1 cellular context compared by ENCODE assay signal in genomic region chr2:150023044-150023443, GRCh38.
TF ChIP-seq lines count a peak whose summit lies in the region.

No MANE protein-coding gene starts in this region.

TF ChIP-seq in K562, 482 proteins besides CTCF, POLR2A, EP300 and RAD21 (continued from another document):
- no peak for TF ChIP-seq KLF1 (tag; IDR thresholded peaks at IDR 0.05)
- TF ChIP-seq, protein P1, sequence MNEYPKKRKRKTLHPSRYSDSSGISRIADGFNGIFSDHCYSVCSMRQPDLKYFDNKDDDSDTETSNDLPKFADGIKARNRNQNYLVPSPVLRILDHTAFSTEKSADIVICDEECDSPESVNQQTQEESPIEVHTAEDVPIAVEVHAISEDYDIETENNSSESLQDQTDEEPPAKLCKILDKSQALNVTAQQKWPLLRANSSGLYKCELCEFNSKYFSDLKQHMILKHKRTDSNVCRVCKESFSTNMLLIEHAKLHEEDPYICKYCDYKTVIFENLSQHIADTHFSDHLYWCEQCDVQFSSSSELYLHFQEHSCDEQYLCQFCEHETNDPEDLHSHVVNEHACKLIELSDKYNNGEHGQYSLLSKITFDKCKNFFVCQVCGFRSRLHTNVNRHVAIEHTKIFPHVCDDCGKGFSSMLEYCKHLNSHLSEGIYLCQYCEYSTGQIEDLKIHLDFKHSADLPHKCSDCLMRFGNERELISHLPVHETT (CRISPR knock-in tag; conservative IDR thresholded peaks at IDR 0.05 in 1 of 2, IDR thresholded peaks at IDR 0.05 in 1 of 2), result no peak
- no peak for TF ChIP-seq U2AF2 (optimal IDR thresholded peaks at IDR 0.05; ENCODE audit: low read depth, low read length)
- TF ChIP-seq, protein P2, sequence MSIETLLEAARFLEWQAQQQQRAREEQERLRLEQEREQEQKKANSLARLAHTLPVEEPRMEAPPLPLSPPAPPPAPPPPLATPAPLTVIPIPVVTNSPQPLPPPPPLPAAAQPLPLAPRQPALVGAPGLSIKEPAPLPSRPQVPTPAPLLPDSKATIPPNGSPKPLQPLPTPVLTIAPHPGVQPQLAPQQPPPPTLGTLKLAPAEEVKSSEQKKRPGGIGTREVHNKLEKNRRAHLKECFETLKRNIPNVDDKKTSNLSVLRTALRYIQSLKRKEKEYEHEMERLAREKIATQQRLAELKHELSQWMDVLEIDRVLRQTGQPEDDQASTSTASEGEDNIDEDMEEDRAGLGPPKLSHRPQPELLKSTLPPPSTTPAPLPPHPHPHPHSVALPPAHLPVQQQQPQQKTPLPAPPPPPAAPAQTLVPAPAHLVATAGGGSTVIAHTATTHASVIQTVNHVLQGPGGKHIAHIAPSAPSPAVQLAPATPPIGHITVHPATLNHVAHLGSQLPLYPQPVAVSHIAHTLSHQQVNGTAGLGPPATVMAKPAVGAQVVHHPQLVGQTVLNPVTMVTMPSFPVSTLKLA (conservative IDR thresholded peaks at IDR 0.05), result no peak
- no peak for TF ChIP-seq ZNF232 (CRISPR knock-in tag; IDR thresholded peaks at IDR 0.05)
- no peak for TF ChIP-seq XRCC4 (IDR thresholded peaks at IDR 0.05; ENCODE audit: extremely low read depth, insufficient read depth, insufficient read length)
